In the genomic region with DNA sequence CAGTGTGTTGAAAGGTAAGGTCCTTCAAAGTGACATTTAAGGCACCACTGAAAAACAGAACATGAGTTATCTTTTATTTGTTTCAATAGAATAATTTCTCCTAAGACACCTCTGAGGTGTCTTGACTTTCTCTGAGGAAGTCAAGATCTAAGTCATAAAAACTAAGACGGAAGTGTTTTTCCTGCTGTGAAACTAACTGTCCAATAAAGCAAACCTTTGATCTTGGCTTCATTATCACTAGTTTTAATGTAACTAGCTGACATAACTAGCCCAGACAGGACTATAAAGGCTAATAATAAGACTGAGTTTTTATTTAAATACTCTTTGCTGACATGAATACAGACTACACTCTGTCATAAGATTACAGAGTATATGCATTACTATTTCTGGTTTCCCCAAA, we compare ENCODE assay signal across 29 cellular contexts.
"Had no signal": no experiment of that assay in that cellular context is flagged by ENCODE, and none has a peak within 500 bp of the region (broad histone marks: within the 10 kb centered on the region; RNA-seq: fewer than 3 reads in every experiment).

No MANE protein-coding gene starts in this region.

- H3K27me3 ChIP-seq: brain microvascular endothelial cell, gastroesophageal sphincter, hepatocyte, sigmoid colon, suprapubic skin, tibial artery had no signal

- H3K27ac ChIP-seq: brain microvascular endothelial cell, gastroesophageal sphincter, hepatocyte, parathyroid adenoma, psoas muscle, sigmoid colon, suprapubic skin, tibial artery had no signal

- H2AFZ ChIP-seq: hepatocyte, parathyroid adenoma had no signal

- H3K27me3 Mint-ChIP-seq: activated B cell treated with CpG ODN at 0.5 μM for 24 hours; activated CD4-positive, alpha-beta T cell treated with anti-CD3 and anti-CD28 coated beads for 36 hours; activated naive CD8-positive, alpha-beta T cell treated with anti-CD3 and anti-CD28 coated beads, Interleukin-2, amount 10 ng/mL, durations not matched to agents 7 days and 5 days; effector memory CD8-positive, alpha-beta T cell; naive B cell had no signal

- H3K9me3 Mint-ChIP-seq: activated naive CD4-positive, alpha-beta T cell treated with anti-CD3 and anti-CD28 coated beads for 36 hours; activated T-helper 1 cell treated with anti-CD3 and anti-CD28 coated beads, Interleukin-12 subunit alpha, Interleukin-12 subunit beta, Interleukin-2, Interleukin-4 antibody, amounts not matched to agents 30 ng/mL and 10 ng/mL and 1 ng/mL, durations not matched to agents 14 hours and 24 hours and 36 hours; effector memory CD8-positive, alpha-beta T cell; naive B cell had no signal

- H3K27ac Mint-ChIP-seq: activated B cell treated with CpG ODN at 0.5 μM for 24 hours; activated CD4-positive, alpha-beta T cell treated with anti-CD3 and anti-CD28 coated beads for 36 hours; activated naive CD4-positive, alpha-beta T cell treated with anti-CD3 and anti-CD28 coated beads for 36 hours; activated naive CD8-positive, alpha-beta T cell treated with anti-CD3 and anti-CD28 coated beads, Interleukin-2, amount 10 ng/mL, durations not matched to agents 7 days and 5 days; activated T-helper 1 cell treated with anti-CD3 and anti-CD28 coated beads, Interleukin-12 subunit alpha, Interleukin-12 subunit beta, Interleukin-2, Interleukin-4 antibody, amounts not matched to agents 30 ng/mL and 10 ng/mL and 1 ng/mL, durations not matched to agents 14 hours and 24 hours and 36 hours; nephron progenitor cell had no signal

- H3K4me3 Mint-ChIP-seq: activated B cell treated with CpG ODN at 0.5 μM for 24 hours; activated CD4-positive, alpha-beta T cell treated with anti-CD3 and anti-CD28 coated beads for 36 hours; activated naive CD4-positive, alpha-beta T cell treated with anti-CD3 and anti-CD28 coated beads for 36 hours; activated naive CD8-positive, alpha-beta T cell treated with anti-CD3 and anti-CD28 coated beads, Interleukin-2, amount 10 ng/mL, durations not matched to agents 7 days and 5 days; activated T-helper 1 cell treated with anti-CD3 and anti-CD28 coated beads, Interleukin-12 subunit alpha, Interleukin-12 subunit beta, Interleukin-2, Interleukin-4 antibody, amounts not matched to agents 30 ng/mL and 10 ng/mL and 1 ng/mL, durations not matched to agents 14 hours and 24 hours and 36 hours; effector memory CD8-positive, alpha-beta T cell; naive B cell; nephron progenitor cell had no signal

- DNase-seq: activated B cell treated with CpG ODN at 0.5 μM for 24 hours; activated CD4-positive, alpha-beta T cell treated with anti-CD3 and anti-CD28 coated beads for 36 hours; activated effector memory CD4-positive, alpha-beta T cell treated with anti-CD3 and anti-CD28 coated beads, Interleukin-2, amount 50 U/mL, for 16 hours; activated naive CD4-positive, alpha-beta T cell treated with anti-CD3 and anti-CD28 coated beads for 36 hours; activated naive CD8-positive, alpha-beta T cell treated with anti-CD3 and anti-CD28 coated beads, Interleukin-2, amount 10 ng/mL, durations not matched to agents 7 days and 5 days; activated T-cell treated with anti-CD3 and anti-CD28 coated beads for 4 hours; brain microvascular endothelial cell; cortex of kidney; effector memory CD8-positive, alpha-beta T cell; erythroblast; islet precursor cell; left cardiac atrium; mammary epithelial cell; naive B cell; nephron progenitor cell; psoas muscle; sigmoid colon; stimulated activated CD4-positive, alpha-beta T cell treated with anti-CD3 and anti-CD28 coated beads, Interleukin-1b, Interleukin-23, amount 100 ng/mL, for 48 hours; stimulated activated CD4-positive, alpha-beta T cell treated with anti-CD3 and anti-CD28 coated beads, Interleukin-4, amount 100 ng/mL, for 4 hours; stimulated activated CD8-positive, alpha-beta memory T cell treated with anti-CD3 and anti-CD28 coated beads, Interleukin-4, amount 100 ng/mL, for 48 hours; stimulated activated naive CD4-positive, alpha-beta T cell; T-helper 1 cell; tibial artery had no signal

- H3K36me3 ChIP-seq: brain microvascular endothelial cell had no signal

- H3K4me1 Mint-ChIP-seq: activated B cell treated with CpG ODN at 0.5 μM for 24 hours, nephron progenitor cell had no signal

- H3K4me1 ChIP-seq: gastroesophageal sphincter, parathyroid adenoma, psoas muscle, suprapubic skin, tibial artery had no signal

- H3K4me3 ChIP-seq: gastroesophageal sphincter, hepatocyte, psoas muscle, sigmoid colon, smooth muscle cell, suprapubic skin, tibial artery had no signal

- H3K9me3 ChIP-seq: gastroesophageal sphincter, psoas muscle, sigmoid colon, suprapubic skin, tibial artery had no signal

- H3K4me2 ChIP-seq: hepatocyte, smooth muscle cell had no signal
